In the genomic region with DNA sequence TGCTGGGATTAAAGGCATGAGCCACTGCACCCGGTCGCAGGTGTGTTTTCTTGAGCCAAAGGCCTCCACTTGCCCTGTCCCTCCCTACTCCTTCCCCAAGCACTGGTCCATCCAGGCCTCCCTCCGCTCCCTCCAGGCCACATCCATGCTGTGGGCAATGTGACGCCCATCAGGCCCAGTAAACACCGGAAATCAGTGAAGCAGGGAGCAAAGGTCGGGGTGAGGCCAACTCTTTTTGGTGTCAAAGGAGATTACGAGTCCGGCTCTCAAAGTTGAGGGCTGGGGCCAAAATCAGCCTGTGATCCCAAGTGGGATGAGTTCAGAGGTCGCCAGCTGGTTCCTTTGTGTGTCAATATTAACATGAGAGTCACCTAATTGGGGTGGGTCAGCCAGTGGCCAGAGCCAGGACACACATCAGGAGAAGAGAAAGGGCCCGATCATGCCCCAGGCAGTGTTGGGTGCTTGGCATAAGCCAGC, we compare ENCODE assay signal across 2 cellular contexts.
A peak's percentile ranks its signal among the peaks of the same experiment; 100 is the strongest.
TF ChIP-seq lines count a peak whose summit lies in the region.

No MANE protein-coding gene starts in this region.

TF ChIP-seq in K562, 482 proteins besides CTCF, POLR2A, EP300 and RAD21:
- TF ChIP-seq, protein P1, sequence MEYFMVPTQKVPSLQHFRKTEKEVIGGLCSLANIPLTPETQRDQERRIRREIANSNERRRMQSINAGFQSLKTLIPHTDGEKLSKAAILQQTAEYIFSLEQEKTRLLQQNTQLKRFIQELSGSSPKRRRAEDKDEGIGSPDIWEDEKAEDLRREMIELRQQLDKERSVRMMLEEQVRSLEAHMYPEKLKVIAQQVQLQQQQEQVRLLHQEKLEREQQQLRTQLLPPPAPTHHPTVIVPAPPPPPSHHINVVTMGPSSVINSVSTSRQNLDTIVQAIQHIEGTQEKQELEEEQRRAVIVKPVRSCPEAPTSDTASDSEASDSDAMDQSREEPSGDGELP (CRISPR knock-in tag; IDR thresholded peaks at IDR 0.05; ENCODE audit: borderline replicate concordance): peak; percentile 14; the same call in 1 of the 2 replicates
- TF ChIP-seq PHF21A (IDR thresholded peaks at IDR 0.05; ENCODE audit: borderline replicate concordance, low read depth) (no peak), NR2C1 (IDR thresholded peaks at IDR 0.05) (peak; percentile 53; the same call in 1 of the 2 replicates), NR2C1 (tag; IDR thresholded peaks at IDR 0.05) (peak; percentile 62)

TF ChIP-seq in liver, 16 proteins besides CTCF, POLR2A, EP300 and RAD21 (continued from another document):
- TF ChIP-seq RXRA (IDR thresholded peaks at IDR 0.05): peak; percentile 91 to 95
- TF ChIP-seq, protein P2, sequence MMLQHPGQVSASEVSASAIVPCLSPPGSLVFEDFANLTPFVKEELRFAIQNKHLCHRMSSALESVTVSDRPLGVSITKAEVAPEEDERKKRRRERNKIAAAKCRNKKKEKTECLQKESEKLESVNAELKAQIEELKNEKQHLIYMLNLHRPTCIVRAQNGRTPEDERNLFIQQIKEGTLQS (IDR thresholded peaks at IDR 0.05): no peak
- TF ChIP-seq SP1 (IDR thresholded peaks at IDR 0.05): peak; percentile 88
- peak; percentile 86 to 95 for TF ChIP-seq HNF4A (conservative IDR thresholded peaks at IDR 0.05)
- peak; percentile 28 to 77 for TF ChIP-seq GABPA (IDR thresholded peaks at IDR 0.05 in 1 of 2, conservative IDR thresholded peaks at IDR 0.05 in 1 of 2)
- TF ChIP-seq, protein P3, sequence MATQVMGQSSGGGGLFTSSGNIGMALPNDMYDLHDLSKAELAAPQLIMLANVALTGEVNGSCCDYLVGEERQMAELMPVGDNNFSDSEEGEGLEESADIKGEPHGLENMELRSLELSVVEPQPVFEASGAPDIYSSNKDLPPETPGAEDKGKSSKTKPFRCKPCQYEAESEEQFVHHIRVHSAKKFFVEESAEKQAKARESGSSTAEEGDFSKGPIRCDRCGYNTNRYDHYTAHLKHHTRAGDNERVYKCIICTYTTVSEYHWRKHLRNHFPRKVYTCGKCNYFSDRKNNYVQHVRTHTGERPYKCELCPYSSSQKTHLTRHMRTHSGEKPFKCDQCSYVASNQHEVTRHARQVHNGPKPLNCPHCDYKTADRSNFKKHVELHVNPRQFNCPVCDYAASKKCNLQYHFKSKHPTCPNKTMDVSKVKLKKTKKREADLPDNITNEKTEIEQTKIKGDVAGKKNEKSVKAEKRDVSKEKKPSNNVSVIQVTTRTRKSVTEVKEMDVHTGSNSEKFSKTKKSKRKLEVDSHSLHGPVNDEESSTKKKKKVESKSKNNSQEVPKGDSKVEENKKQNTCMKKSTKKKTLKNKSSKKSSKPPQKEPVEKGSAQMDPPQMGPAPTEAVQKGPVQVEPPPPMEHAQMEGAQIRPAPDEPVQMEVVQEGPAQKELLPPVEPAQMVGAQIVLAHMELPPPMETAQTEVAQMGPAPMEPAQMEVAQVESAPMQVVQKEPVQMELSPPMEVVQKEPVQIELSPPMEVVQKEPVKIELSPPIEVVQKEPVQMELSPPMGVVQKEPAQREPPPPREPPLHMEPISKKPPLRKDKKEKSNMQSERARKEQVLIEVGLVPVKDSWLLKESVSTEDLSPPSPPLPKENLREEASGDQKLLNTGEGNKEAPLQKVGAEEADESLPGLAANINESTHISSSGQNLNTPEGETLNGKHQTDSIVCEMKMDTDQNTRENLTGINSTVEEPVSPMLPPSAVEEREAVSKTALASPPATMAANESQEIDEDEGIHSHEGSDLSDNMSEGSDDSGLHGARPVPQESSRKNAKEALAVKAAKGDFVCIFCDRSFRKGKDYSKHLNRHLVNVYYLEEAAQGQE (IDR thresholded peaks at IDR 0.05): peak; percentile 62
- peak in 1 of 2 donors; percentile 65 for TF ChIP-seq JUND (IDR thresholded peaks at IDR 0.05)
- TF ChIP-seq, protein P4, sequence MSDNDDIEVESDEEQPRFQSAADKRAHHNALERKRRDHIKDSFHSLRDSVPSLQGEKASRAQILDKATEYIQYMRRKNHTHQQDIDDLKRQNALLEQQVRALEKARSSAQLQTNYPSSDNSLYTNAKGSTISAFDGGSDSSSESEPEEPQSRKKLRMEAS (IDR thresholded peaks at IDR 0.05): peak; percentile 77
- TF ChIP-seq, protein P5, sequence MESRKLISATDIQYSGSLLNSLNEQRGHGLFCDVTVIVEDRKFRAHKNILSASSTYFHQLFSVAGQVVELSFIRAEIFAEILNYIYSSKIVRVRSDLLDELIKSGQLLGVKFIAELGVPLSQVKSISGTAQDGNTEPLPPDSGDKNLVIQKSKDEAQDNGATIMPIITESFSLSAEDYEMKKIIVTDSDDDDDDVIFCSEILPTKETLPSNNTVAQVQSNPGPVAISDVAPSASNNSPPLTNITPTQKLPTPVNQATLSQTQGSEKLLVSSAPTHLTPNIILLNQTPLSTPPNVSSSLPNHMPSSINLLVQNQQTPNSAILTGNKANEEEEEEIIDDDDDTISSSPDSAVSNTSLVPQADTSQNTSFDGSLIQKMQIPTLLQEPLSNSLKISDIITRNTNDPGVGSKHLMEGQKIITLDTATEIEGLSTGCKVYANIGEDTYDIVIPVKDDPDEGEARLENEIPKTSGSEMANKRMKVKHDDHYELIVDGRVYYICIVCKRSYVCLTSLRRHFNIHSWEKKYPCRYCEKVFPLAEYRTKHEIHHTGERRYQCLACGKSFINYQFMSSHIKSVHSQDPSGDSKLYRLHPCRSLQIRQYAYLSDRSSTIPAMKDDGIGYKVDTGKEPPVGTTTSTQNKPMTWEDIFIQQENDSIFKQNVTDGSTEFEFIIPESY (IDR thresholded peaks at IDR 0.05): no peak
- peak; percentile 55 for TF ChIP-seq NR2F2 (IDR thresholded peaks at IDR 0.05)
- peak; percentile 76 for TF ChIP-seq HNF4G (IDR thresholded peaks at IDR 0.05)
- no peak for TF ChIP-seq EGR1 (IDR thresholded peaks at IDR 0.05; ENCODE audit: low read depth in 2 of 2)
- TF ChIP-seq TAF1 (conservative IDR thresholded peaks at IDR 0.05): no peak
- peak; percentile 13 for TF ChIP-seq FOXA1 (IDR thresholded peaks at IDR 0.05)
TF ChIP-seq in liver: peak in this region for 12.
